ENCODE assay signal across 23 cellular contexts in the genomic region with DNA sequence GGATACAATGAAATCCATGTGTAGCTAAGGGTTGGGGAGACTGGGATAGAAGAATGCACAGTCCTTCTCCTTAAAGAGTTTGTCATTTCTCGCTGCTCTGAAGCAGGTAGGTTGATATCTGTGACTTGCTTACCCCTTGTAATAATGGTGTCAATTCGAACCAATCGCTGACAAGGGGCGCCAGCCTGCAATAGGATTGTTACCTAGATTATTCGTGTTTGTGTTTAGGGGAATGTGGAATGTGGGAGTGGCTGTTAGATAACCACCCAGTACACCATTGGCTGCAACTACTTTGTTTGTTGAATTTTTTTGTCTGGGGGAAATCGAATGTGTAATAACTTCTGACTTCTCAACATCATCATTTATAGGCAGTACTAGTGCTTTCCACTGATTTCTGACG.
"Had no signal": no experiment of that assay in that cellular context is flagged by ENCODE, and none has a peak within 500 bp of the region (broad histone marks: within the 10 kb centered on the region; RNA-seq: fewer than 3 reads in every experiment).

No MANE protein-coding gene starts in this region.

- H3K4me1 Mint-ChIP-seq: IgD-negative memory B cell had no signal

- H3K9me3 Mint-ChIP-seq: IgD-negative memory B cell had no signal

- H3K4me3 ChIP-seq: K562 had no signal

- DNase-seq: Kasumi-1, MM.1S, NCI-H1092 treated with DMSO at 0.1 percent for 48 hours, NCI-H1436, NCI-H187, NCI-H2029, NCI-H2081 treated with DMSO at 0.1 percent for 48 hours, NCI-H2171, NCI-H226, NCI-H446, NCI-H510A, NCI-H524 treated with DMSO at 0.1 percent for 48 hours, NCI-H69, NCI-H774, PC-3, SHP77, SK-N-SH had no signal

- H3K9ac ChIP-seq: KMS-11, SK-N-SH had no signal

- H3K9me2 ChIP-seq: SK-N-SH had no signal

- H3K27ac ChIP-seq: HL-60, KMS-11, RWPE1 had no signal

- H3K4me3 Mint-ChIP-seq: IgD-negative memory B cell had no signal

- H3K27me3 Mint-ChIP-seq: IgD-negative memory B cell had no signal

- H3K27ac Mint-ChIP-seq: IgD-negative memory B cell had no signal

- H3K36me3 Mint-ChIP-seq: IgD-negative memory B cell had no signal

- H3K9me3 ChIP-seq: SK-N-SH had no signal

- H3K4me2 ChIP-seq: KMS-11, SK-N-SH had no signal

- ATAC-seq: K562, Panc1, PC-3 had no signal
